3 cellular contexts compared by ENCODE assay signal in genomic region chr3:12279591-12280326, GRCh38.
TF ChIP-seq lines count a peak whose summit lies in the region.

No MANE protein-coding gene starts in this region.

TF ChIP-seq in A549, 52 proteins besides CTCF, POLR2A, EP300 and RAD21 (continued from another document):
- peak; percentile 27 for TF ChIP-seq MAFK (IDR thresholded peaks at IDR 0.05; ENCODE audit: partially characterized antibody)
- TF ChIP-seq ATOH8 (CRISPR knock-in tag; IDR thresholded peaks at IDR 0.05; ENCODE audit: low read depth), result no peak
- no peak for TF ChIP-seq MAZ (IDR thresholded peaks at IDR 0.05; ENCODE audit: borderline replicate concordance, low read depth, low read length)

TF ChIP-seq in HEK293T, 16 proteins besides CTCF, POLR2A, EP300 and RAD21 (continued from another document):
- TF ChIP-seq PKNOX1 (IDR thresholded peaks at IDR 0.05), result peak; percentile 94
- 0 out of 2 replicates have a peak, but pooled peaks have one; percentile 20 for TF ChIP-seq CTBP1 (IDR thresholded peaks at IDR 0.05; ENCODE audit: borderline replicate concordance)

TF ChIP-seq in SK-N-SH, 30 proteins besides CTCF, POLR2A, EP300 and RAD21 (continued from another document):
- no peak for TF ChIP-seq SIN3A (IDR thresholded peaks at IDR 0.05; ENCODE audit: borderline replicate concordance, low read depth, low read length)
- TF ChIP-seq SMC3 (IDR thresholded peaks at IDR 0.05; ENCODE audit: low read depth, low read length), result no peak
- no peak for TF ChIP-seq GABPA (IDR thresholded peaks at IDR 0.05; ENCODE audit: low read depth)
- no peak for TF ChIP-seq MAX (IDR thresholded peaks at IDR 0.05; ENCODE audit: low read depth)
- TF ChIP-seq, protein P1, sequence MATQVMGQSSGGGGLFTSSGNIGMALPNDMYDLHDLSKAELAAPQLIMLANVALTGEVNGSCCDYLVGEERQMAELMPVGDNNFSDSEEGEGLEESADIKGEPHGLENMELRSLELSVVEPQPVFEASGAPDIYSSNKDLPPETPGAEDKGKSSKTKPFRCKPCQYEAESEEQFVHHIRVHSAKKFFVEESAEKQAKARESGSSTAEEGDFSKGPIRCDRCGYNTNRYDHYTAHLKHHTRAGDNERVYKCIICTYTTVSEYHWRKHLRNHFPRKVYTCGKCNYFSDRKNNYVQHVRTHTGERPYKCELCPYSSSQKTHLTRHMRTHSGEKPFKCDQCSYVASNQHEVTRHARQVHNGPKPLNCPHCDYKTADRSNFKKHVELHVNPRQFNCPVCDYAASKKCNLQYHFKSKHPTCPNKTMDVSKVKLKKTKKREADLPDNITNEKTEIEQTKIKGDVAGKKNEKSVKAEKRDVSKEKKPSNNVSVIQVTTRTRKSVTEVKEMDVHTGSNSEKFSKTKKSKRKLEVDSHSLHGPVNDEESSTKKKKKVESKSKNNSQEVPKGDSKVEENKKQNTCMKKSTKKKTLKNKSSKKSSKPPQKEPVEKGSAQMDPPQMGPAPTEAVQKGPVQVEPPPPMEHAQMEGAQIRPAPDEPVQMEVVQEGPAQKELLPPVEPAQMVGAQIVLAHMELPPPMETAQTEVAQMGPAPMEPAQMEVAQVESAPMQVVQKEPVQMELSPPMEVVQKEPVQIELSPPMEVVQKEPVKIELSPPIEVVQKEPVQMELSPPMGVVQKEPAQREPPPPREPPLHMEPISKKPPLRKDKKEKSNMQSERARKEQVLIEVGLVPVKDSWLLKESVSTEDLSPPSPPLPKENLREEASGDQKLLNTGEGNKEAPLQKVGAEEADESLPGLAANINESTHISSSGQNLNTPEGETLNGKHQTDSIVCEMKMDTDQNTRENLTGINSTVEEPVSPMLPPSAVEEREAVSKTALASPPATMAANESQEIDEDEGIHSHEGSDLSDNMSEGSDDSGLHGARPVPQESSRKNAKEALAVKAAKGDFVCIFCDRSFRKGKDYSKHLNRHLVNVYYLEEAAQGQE (IDR thresholded peaks at IDR 0.05; ENCODE audit: low read depth, low read length), result no peak
- TF ChIP-seq TAF1 (IDR thresholded peaks at IDR 0.05; ENCODE audit: borderline replicate concordance, low read depth, low read length), result no peak
- TF ChIP-seq RXRA (IDR thresholded peaks at IDR 0.05; ENCODE audit: borderline replicate concordance, low read depth), result no peak
- TF ChIP-seq, protein P2, sequence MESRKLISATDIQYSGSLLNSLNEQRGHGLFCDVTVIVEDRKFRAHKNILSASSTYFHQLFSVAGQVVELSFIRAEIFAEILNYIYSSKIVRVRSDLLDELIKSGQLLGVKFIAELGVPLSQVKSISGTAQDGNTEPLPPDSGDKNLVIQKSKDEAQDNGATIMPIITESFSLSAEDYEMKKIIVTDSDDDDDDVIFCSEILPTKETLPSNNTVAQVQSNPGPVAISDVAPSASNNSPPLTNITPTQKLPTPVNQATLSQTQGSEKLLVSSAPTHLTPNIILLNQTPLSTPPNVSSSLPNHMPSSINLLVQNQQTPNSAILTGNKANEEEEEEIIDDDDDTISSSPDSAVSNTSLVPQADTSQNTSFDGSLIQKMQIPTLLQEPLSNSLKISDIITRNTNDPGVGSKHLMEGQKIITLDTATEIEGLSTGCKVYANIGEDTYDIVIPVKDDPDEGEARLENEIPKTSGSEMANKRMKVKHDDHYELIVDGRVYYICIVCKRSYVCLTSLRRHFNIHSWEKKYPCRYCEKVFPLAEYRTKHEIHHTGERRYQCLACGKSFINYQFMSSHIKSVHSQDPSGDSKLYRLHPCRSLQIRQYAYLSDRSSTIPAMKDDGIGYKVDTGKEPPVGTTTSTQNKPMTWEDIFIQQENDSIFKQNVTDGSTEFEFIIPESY (IDR thresholded peaks at IDR 0.05; ENCODE audit: borderline replicate concordance, low read depth), result no peak
- TF ChIP-seq EZH2phosphoT487 (IDR thresholded peaks at IDR 0.05; ENCODE audit: borderline replicate concordance, low read depth), result no peak
- no peak for TF ChIP-seq NFIC (IDR thresholded peaks at IDR 0.05; ENCODE audit: borderline replicate concordance)
- TF ChIP-seq JUND (IDR thresholded peaks at IDR 0.05), result no peak
- TF ChIP-seq RFX5 (IDR thresholded peaks at IDR 0.05; ENCODE audit: low read length), result no peak
